In genomic region chr5:62322484-62322883, GRCh38 we compare ENCODE assay signal across 1 cellular context.
TF ChIP-seq lines count a peak whose summit lies in the region.

No MANE protein-coding gene starts in this region.

TF ChIP-seq in HepG2, 621 proteins besides CTCF, POLR2A, EP300 and RAD21 (continued from another document and continues in another):
- TF ChIP-seq ATF5 (CRISPR knock-in tag; IDR thresholded peaks at IDR 0.05; ENCODE audit: low read depth), result no peak
- TF ChIP-seq ELF3 (CRISPR knock-in tag; IDR thresholded peaks at IDR 0.05), result peak; percentile 14; the same call in 1 of the 2 replicates
- TF ChIP-seq BCL6 (CRISPR knock-in tag; IDR thresholded peaks at IDR 0.05), result peak; percentile 68
- TF ChIP-seq NFKBIZ (CRISPR knock-in tag; IDR thresholded peaks at IDR 0.05), result no peak
- no peak for TF ChIP-seq FOSL2 (CRISPR knock-in tag; IDR thresholded peaks at IDR 0.05)
- no peak for TF ChIP-seq HNF4G (IDR thresholded peaks at IDR 0.05; ENCODE audit: borderline replicate concordance, low read depth, low read length)
- TF ChIP-seq HNF4G (CRISPR knock-in tag; IDR thresholded peaks at IDR 0.05; ENCODE audit: borderline replicate concordance, low read depth), result no peak
- TF ChIP-seq ERF (CRISPR knock-in tag; IDR thresholded peaks at IDR 0.05), result no peak
- no peak for TF ChIP-seq RARG (CRISPR knock-in tag; IDR thresholded peaks at IDR 0.05; ENCODE audit: low read depth)
- no peak for TF ChIP-seq RFXANK (CRISPR knock-in tag; IDR thresholded peaks at IDR 0.05)
- TF ChIP-seq MYC (CRISPR knock-in tag; IDR thresholded peaks at IDR 0.05; ENCODE audit: borderline replicate concordance), result no peak
- TF ChIP-seq SOX5 (CRISPR knock-in tag; IDR thresholded peaks at IDR 0.05; ENCODE audit: borderline replicate concordance), result peak; percentile 85
- no peak for TF ChIP-seq JARID2 (CRISPR knock-in tag; IDR thresholded peaks at IDR 0.05; ENCODE audit: insufficient replicate concordance)
- TF ChIP-seq ZXDC (CRISPR knock-in tag; IDR thresholded peaks at IDR 0.05), result no peak
- TF ChIP-seq ZNF598 (CRISPR knock-in tag; IDR thresholded peaks at IDR 0.05; ENCODE audit: borderline replicate concordance), result no peak
- TF ChIP-seq ZNF333 (CRISPR knock-in tag; IDR thresholded peaks at IDR 0.05; ENCODE audit: borderline replicate concordance), result no peak
- no peak for TF ChIP-seq BATF2 (CRISPR knock-in tag; IDR thresholded peaks at IDR 0.05)
- no peak for TF ChIP-seq ZNF569 (CRISPR knock-in tag; IDR thresholded peaks at IDR 0.05; ENCODE audit: borderline replicate concordance)
- no peak for TF ChIP-seq GATA4 (IDR thresholded peaks at IDR 0.05; ENCODE audit: borderline replicate concordance, low read depth)
- TF ChIP-seq ZNF766 (CRISPR knock-in tag; IDR thresholded peaks at IDR 0.05; ENCODE audit: borderline replicate concordance), result no peak
- TF ChIP-seq ZNF460 (CRISPR knock-in tag; IDR thresholded peaks at IDR 0.05; ENCODE audit: borderline replicate concordance), result no peak
- no peak for TF ChIP-seq RORA (CRISPR knock-in tag; IDR thresholded peaks at IDR 0.05)
- no peak for TF ChIP-seq ZNF652 (CRISPR knock-in tag; IDR thresholded peaks at IDR 0.05; ENCODE audit: borderline replicate concordance, low read depth)
- TF ChIP-seq JDP2 (CRISPR knock-in tag; IDR thresholded peaks at IDR 0.05; ENCODE audit: borderline replicate concordance), result no peak
- TF ChIP-seq TAF1 (CRISPR knock-in tag; IDR thresholded peaks at IDR 0.05), result no peak
- TF ChIP-seq NFYB (CRISPR knock-in tag; IDR thresholded peaks at IDR 0.05), result no peak
- TF ChIP-seq JUNB (CRISPR knock-in tag; IDR thresholded peaks at IDR 0.05; ENCODE audit: borderline replicate concordance), result no peak
- TF ChIP-seq MBD4 (IDR thresholded peaks at IDR 0.05; ENCODE audit: borderline replicate concordance, low read length), result peak; percentile 64; the same call in 1 of the 2 replicates
- 0 out of 2 replicates have a peak, but pooled peaks have one; percentile 53 for TF ChIP-seq RCOR2 (CRISPR knock-in tag; IDR thresholded peaks at IDR 0.05)
- TF ChIP-seq KIAA2018 (CRISPR knock-in tag; IDR thresholded peaks at IDR 0.05; ENCODE audit: borderline replicate concordance), result no peak
- no peak for TF ChIP-seq KAT8 (CRISPR knock-in tag; IDR thresholded peaks at IDR 0.05)
- no peak for TF ChIP-seq ZNF207 (IDR thresholded peaks at IDR 0.05; ENCODE audit: borderline replicate concordance)
- TF ChIP-seq NR2C2 (CRISPR knock-in tag; IDR thresholded peaks at IDR 0.05; ENCODE audit: borderline replicate concordance), result no peak
- no peak for TF ChIP-seq ZNF710 (CRISPR knock-in tag; IDR thresholded peaks at IDR 0.05; ENCODE audit: borderline replicate concordance)
- no peak for TF ChIP-seq ZNF543 (CRISPR knock-in tag; IDR thresholded peaks at IDR 0.05)
- no peak for TF ChIP-seq ZFP36L2 (CRISPR knock-in tag; IDR thresholded peaks at IDR 0.05)
- TF ChIP-seq ZNF891 (CRISPR knock-in tag; IDR thresholded peaks at IDR 0.05), result no peak
- no peak for TF ChIP-seq PHF20 (CRISPR knock-in tag; IDR thresholded peaks at IDR 0.05)
- TF ChIP-seq ZNF737 (CRISPR knock-in tag; IDR thresholded peaks at IDR 0.05; ENCODE audit: borderline replicate concordance), result no peak
- TF ChIP-seq YY1 (IDR thresholded peaks at IDR 0.05; ENCODE audit: insufficient read depth, insufficient replicate concordance, low read depth, low read length), result no peak
- no peak for TF ChIP-seq SP1 (IDR thresholded peaks at IDR 0.05)
- no peak for TF ChIP-seq SP1 (CRISPR knock-in tag; IDR thresholded peaks at IDR 0.05)
- TF ChIP-seq FOXP1 (IDR thresholded peaks at IDR 0.05), result peak; percentile 76
- peak; percentile 91 for TF ChIP-seq FOXP1 (CRISPR knock-in tag; IDR thresholded peaks at IDR 0.05)
- no peak for TF ChIP-seq CERS6 (CRISPR knock-in tag; IDR thresholded peaks at IDR 0.05)
- TF ChIP-seq ZNF329 (CRISPR knock-in tag; IDR thresholded peaks at IDR 0.05; ENCODE audit: low read depth), result no peak
- no peak for TF ChIP-seq ZNF235 (CRISPR knock-in tag; IDR thresholded peaks at IDR 0.05; ENCODE audit: borderline replicate concordance)
- TF ChIP-seq ZNF225 (CRISPR knock-in tag; IDR thresholded peaks at IDR 0.05), result no peak
- no peak for TF ChIP-seq MAF1 (CRISPR knock-in tag; IDR thresholded peaks at IDR 0.05; ENCODE audit: borderline replicate concordance)
- TF ChIP-seq TSC22D2 (CRISPR knock-in tag; IDR thresholded peaks at IDR 0.05; ENCODE audit: borderline replicate concordance), result no peak
- no peak for TF ChIP-seq ADNP (CRISPR knock-in tag; IDR thresholded peaks at IDR 0.05)
- TF ChIP-seq NCOR1 (IDR thresholded peaks at IDR 0.05; ENCODE audit: borderline replicate concordance, low read length), result peak; percentile 60; the same call in 1 of the 2 replicates
- TF ChIP-seq ZNF205 (CRISPR knock-in tag; IDR thresholded peaks at IDR 0.05), result no peak
- no peak for TF ChIP-seq ZNF644 (CRISPR knock-in tag; IDR thresholded peaks at IDR 0.05; ENCODE audit: low read depth)
- no peak for TF ChIP-seq CENPBD1 (CRISPR knock-in tag; IDR thresholded peaks at IDR 0.05; ENCODE audit: borderline replicate concordance, low read depth)
- TF ChIP-seq ZBTB42 (CRISPR knock-in tag; IDR thresholded peaks at IDR 0.05), result no peak
- TF ChIP-seq MXD4 (CRISPR knock-in tag; IDR thresholded peaks at IDR 0.05), result no peak
- TF ChIP-seq MYNN (CRISPR knock-in tag; IDR thresholded peaks at IDR 0.05; ENCODE audit: low read depth), result no peak
- TF ChIP-seq NR1H2 (CRISPR knock-in tag; IDR thresholded peaks at IDR 0.05; ENCODE audit: borderline replicate concordance, low read depth), result no peak
- no peak for TF ChIP-seq KLF13 (CRISPR knock-in tag; IDR thresholded peaks at IDR 0.05)
- TF ChIP-seq NCOA5 (CRISPR knock-in tag; IDR thresholded peaks at IDR 0.05), result no peak
- peak; percentile 92 for TF ChIP-seq TCF7 (IDR thresholded peaks at IDR 0.05; ENCODE audit: low read depth)
- no peak for TF ChIP-seq KMT2B (CRISPR knock-in tag; IDR thresholded peaks at IDR 0.05)
- no peak for TF ChIP-seq ARHGAP35 (CRISPR knock-in tag; IDR thresholded peaks at IDR 0.05; ENCODE audit: borderline replicate concordance)
